In the genomic region with DNA sequence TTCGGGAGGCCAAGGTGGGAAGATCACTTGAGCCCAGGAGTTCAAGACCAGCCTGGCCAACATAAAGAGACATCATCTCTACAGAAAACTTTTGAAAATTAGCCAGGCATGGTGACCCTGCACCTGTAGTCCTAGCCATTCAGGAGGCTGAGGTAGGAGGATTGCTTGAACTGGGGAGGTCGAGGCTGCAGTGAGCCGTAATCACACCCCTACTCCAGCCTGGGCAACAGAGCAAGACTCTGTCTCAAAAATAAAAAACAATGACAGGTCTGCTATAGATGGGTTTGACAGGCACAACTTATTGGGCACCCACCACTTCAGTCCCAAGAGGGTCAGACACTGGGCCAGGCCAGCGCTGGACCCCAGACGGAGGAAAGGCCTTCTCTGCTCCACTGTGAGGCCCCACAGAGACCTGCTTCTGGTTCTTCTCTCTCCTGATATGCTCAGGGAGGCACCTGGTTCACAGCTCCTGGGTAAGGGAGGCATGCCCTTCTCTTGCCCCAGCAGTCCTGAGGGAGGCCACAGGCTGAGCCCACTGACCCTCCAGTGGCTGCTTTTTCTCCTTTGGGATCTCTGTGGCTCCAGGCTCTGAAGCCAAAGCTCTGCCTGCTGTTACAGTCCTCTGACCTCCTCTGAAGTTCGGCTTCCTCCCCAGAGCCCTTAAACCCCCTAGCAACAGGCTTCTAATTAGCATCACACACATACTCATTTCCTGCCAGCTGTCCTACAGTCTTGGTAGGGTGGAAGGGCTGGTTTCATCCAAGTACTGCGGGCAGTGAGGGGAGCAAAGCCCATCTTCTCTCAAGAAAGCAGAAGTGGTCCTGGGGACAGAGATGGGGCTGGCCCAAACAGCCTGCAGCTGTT, we compare ENCODE assay signal across 1 cellular context.
TF ChIP-seq lines count a peak whose summit lies in the region.

No MANE protein-coding gene starts in this region.

TF ChIP-seq in endothelial cell of umbilical vein, 7 proteins besides CTCF, POLR2A, EP300 and RAD21:
- TF ChIP-seq FOS (IDR thresholded peaks at IDR 0.05; ENCODE audit: borderline replicate concordance, insufficient read depth, low read length) (peak; percentile 10), JUN (IDR thresholded peaks at IDR 0.05; ENCODE audit: borderline replicate concordance, insufficient read depth, insufficient read length, low read depth) (peak; percentile 46), EZH2 (IDR thresholded peaks at IDR 0.05; ENCODE audit: borderline replicate concordance, low read depth, low read length, severe bottlenecking) (no peak), MYC (IDR thresholded peaks at IDR 0.05; ENCODE audit: low read depth, low read length) (no peak), GATA2 (IDR thresholded peaks at IDR 0.05; ENCODE audit: insufficient read depth, insufficient read length, low read depth, low read length) (no peak), POLR2AphosphoS5 (IDR thresholded peaks at IDR 0.05; ENCODE audit: insufficient read depth, low read depth, low read length) (peak; percentile 68)
- TF ChIP-seq, protein P1, sequence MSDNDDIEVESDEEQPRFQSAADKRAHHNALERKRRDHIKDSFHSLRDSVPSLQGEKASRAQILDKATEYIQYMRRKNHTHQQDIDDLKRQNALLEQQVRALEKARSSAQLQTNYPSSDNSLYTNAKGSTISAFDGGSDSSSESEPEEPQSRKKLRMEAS (IDR thresholded peaks at IDR 0.05; ENCODE audit: insufficient read depth, insufficient read length) = no peak
